Comparison of ENCODE assay signal across 8 cellular contexts in genomic region chr21:44800971-44801467, GRCh38. TPM values are rescaled to one million over a fixed set of nuclear protein-coding genes. Genes with fewer than 3 reads are reported as not detected.
A peak's percentile ranks its signal among the peaks of the same experiment; 100 is the strongest.
DNase-seq lines count a peak whose midpoint lies in the region; FAIRE-seq and TF ChIP-seq lines count a peak whose summit lies in the region.

No MANE protein-coding gene starts in this region.

- intact Hi-C loops in OCI-LY7 (cut with micrococcal nuclease; ENCODE audit: unreplicated experiment), result loop anchor here (1.0 to 2.0 kb wide), 2 partner anchors 72 to 131 kb away; partner anchors contain the start of gene PTTG1IP
- intact Hi-C loops in vagina (cut with DNase I), result loop anchor here (10.0 kb wide), 2 partner anchors 134 to 466 kb away; partner anchors contain the start of gene CFAP410

- DNase-seq in NCI-H748 (lab: John Stamatoyannopoulos, UW; ENCODE audit: unreplicated experiment) (peak; percentile 27), NCI-H748 treated with DMSO at 0.1 percent for 48 hours (lab: John Stamatoyannopoulos, UW) (no peak), H54 (ENCODE audit: insufficient read length, low spot score) (peak; percentile 54), OCI-LY7 (ENCODE audit: low spot score) (peak; percentile 68), cerebellum (ENCODE audit: low spot score) (peak; percentile 58), medulla oblongata (ENCODE audit: extremely low spot score) (peak; percentile 25), vagina (ENCODE audit: extremely low spot score in 2 of 2) (no peak), T-helper 9 cell (no peak)

- H3K9me3 ChIP-seq in OCI-LY7 (ENCODE audit: low read length) (no peaks in the 10 kb centered on the region), vagina (no peaks in the 10 kb centered on the region)

- H3K79me2 ChIP-seq in OCI-LY7 (ENCODE audit: insufficient read depth, low read depth, low read length), result peaks cover 63% of the 10 kb centered on the region

- H3K4me3 ChIP-seq in OCI-LY7 (ENCODE audit: low read depth, low read length, poor library complexity, severe bottlenecking), result peak overlapping the region; percentile 81
- peak overlapping the region; percentile 81 to 95 for H3K4me3 ChIP-seq in vagina

- FAIRE-seq in H54 (lab: Jason Lieb, UNC), result no peak

- POLR2A ChIA-PET in OCI-LY7 (lab: Charles Lee), result interaction anchor here (1.6 kb wide), 1 partner anchor 327 kb away, joined by 4 read pairs; no protein-coding TSS in a partner anchor

- no TSS peak for BruUV-seq in OCI-LY7 (replicated peaks; lab: Mats Ljungman, UMichigan)

- H2AFZ ChIP-seq in OCI-LY7 (ENCODE audit: low read length), result peak overlapping the region; percentile 55; the same call in 1 of the 2 replicates

- TF ChIP-seq CTCF in OCI-LY7 (conservative IDR thresholded peaks at IDR 0.05; ENCODE audit: low read length), result peak; percentile 76
- TF ChIP-seq CTCF in vagina (IDR thresholded peaks at IDR 0.05), result no peak

- H3K36me3 ChIP-seq in OCI-LY7 (ENCODE audit: insufficient read depth, low read length) (peaks cover 79% of the 10 kb centered on the region), vagina (peaks cover 0 to 11% of the 10 kb centered on the region in 2 donors)

- H3K4me1 ChIP-seq in OCI-LY7 (ENCODE audit: insufficient read depth, low read length, poor library complexity, severe bottlenecking) (peaks cover 33% of the 10 kb centered on the region), vagina (peaks cover 26% of the 10 kb centered on the region)

- TF ChIP-seq POLR2A in H54 (IDR thresholded peaks at IDR 0.05; ENCODE audit: low read depth, low read length), result no peak
- TF ChIP-seq POLR2A in vagina (IDR thresholded peaks at IDR 0.05), result no peak

- H3K27me3 ChIP-seq in vagina, result no peaks in the 10 kb centered on the region

- no peaks in the 10 kb centered on the region for H3K9me2 ChIP-seq in OCI-LY7 (ENCODE audit: insufficient read depth, low read length)

- peaks cover 13% of the 10 kb centered on the region for H4K20me1 ChIP-seq in OCI-LY7 (ENCODE audit: insufficient read depth, low read length)

- H3K27ac ChIP-seq in OCI-LY7 (ENCODE audit: low read depth, low read length, poor library complexity, severe bottlenecking), result peak overlapping the region; percentile 64
- H3K27ac ChIP-seq in vagina, result peak overlapping the region; percentile 71

- CTCF ChIA-PET in OCI-LY7 (lab: Charles Lee; ENCODE audit: unreplicated experiment), result interaction anchor here (0.5 kb wide), 1 partner anchor 126 kb away, joined by 3 read pairs; no protein-coding TSS in a partner anchor

- H3K4me2 ChIP-seq in OCI-LY7 (ENCODE audit: low read length), result peak overlapping the region; percentile 73

RNA-seq across cellular contexts. Expression of gene UBE2G2, which starts 0.6 kb away (rescaled TPM):
- 104 and 121 TPM in 2 replicates for total RNA-seq in OCI-LY7 (2014; rRNA removed; shearing (Covaris generic))
- total RNA-seq in OCI-LY7 (2022) (137 and 141 TPM in 2 replicates), cerebellum (102 TPM), vagina (96.5 TPM)

RNA-seq across cellular contexts. Expression of gene SUMO3, which starts 16.8 kb away (rescaled TPM):
- 59.5 and 60.3 TPM in 2 replicates for total RNA-seq in OCI-LY7 (2014; rRNA removed; shearing (Covaris generic))
- total RNA-seq in OCI-LY7 (2022), result 85.5 and 94.6 TPM in 2 replicates
- 43.8 TPM for total RNA-seq in cerebellum
- 70.0 TPM for total RNA-seq in vagina

Comparison
In these comparisons a context has a peak if more than half of its experiments do, and no peak if none do; other contexts are left out.
1. DNase-seq: peak in NCI-H748 (single experiment), H54 (single experiment), OCI-LY7 (single experiment), cerebellum (single experiment) and medulla oblongata (single experiment); none in NCI-H748 treated with DMSO at 0.1 percent for 48 hours (single experiment), vagina (0 of 2) and T-helper 9 cell (single experiment).